9 cellular contexts compared by ENCODE assay signal in the genomic region with DNA sequence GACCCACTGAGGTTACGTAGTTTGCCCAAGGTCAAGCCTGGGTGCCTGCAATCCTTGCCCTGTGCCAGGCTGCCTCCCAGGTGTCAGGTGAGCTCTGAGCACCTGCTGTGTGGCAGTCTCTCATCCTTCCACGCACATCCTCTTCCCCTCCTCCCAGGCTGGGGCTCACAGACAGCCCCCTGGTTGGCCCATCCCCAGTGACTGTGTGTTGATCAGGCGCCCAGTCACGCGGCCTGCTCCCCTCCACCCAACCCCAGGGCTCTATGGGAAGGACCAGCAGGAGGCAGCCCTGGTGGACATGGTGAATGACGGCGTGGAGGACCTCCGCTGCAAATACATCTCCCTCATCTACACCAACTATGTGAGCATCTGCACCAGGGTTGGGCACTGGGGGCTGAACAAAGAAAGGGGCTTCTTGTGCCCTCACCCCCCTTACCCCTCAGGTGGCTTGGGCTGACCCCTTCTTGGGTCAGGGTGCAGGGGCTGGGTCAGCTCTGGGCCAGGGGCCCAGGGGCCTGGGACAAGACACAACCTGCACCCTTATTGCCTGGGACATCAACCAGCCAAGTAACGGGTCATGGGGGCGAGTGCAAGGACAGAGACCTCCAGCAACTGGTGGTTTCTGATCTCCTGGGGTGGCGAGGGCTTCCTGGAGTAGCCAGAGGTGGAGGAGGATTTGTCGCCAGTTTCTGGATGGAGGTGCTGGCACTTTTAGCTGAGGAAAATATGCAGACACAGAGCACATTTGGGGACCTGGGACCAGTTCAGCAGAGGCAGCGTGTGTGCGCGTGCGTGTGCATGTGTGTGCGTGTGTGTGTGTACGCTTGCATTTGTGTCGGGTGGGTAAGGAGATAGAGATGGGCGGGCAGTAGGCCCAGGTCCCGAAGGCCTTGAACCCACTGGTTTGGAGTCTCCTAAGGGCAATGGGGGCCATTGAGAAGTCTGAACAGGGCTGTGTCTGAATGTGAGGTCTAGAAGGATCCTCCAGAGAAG. TPM values are rescaled to one million over a fixed set of nuclear protein-coding genes. Genes with fewer than 3 reads are reported as not detected.
DNase-seq lines count a peak whose midpoint lies in the region; FAIRE-seq and TF ChIP-seq lines count a peak whose summit lies in the region.
"Had no signal": no experiment of that assay in that cellular context is flagged by ENCODE, and none has a peak within 500 bp of the region (broad histone marks: within the 10 kb centered on the region; RNA-seq: fewer than 3 reads in every experiment).

No MANE protein-coding gene starts in this region.

- TSS peak; percentile 44 for BruUV-seq in A673 (replicated peaks; lab: Mats Ljungman, UMichigan)

- no peak for FAIRE-seq in RCC 7860 (lab: Jason Lieb, UNC)

- POLR2A ChIA-PET in A673 (lab: Charles Lee; ENCODE audit: low non-redundant PET): interaction anchor here (0.5 kb wide), 1 partner anchor 1208 kb away, joined by 5 read pairs; no protein-coding TSS in a partner anchor

- peaks cover 30% of the 10 kb centered on the region for H3K4me1 ChIP-seq in A673 (ENCODE audit: insufficient read depth, low read length, poor library complexity, severe bottlenecking)
- peaks cover 3 to 5% of the 10 kb centered on the region in 2 donors for H3K4me1 ChIP-seq in breast epithelium
- H3K4me1 ChIP-seq in mucosa of stomach (ENCODE audit: control insufficient read depth, insufficient read depth, low read length): peaks cover 41% of the 10 kb centered on the region

- intact Hi-C loops in A673 (cut with micrococcal nuclease; ENCODE audit: unreplicated experiment) (no loop called here), breast epithelium (cut with DNase I; ENCODE audit: low total_unique reads) (no loop called here)

- H3K27me3 ChIP-seq in A673 (replicated peaks; ENCODE audit: insufficient read depth, low read depth, low read length, poor library complexity) (no peaks in the 10 kb centered on the region), HL-60 (ENCODE audit: insufficient read depth, poor library complexity, severe bottlenecking) (no peaks in the 10 kb centered on the region), breast epithelium (no peaks in the 10 kb centered on the region), mucosa of stomach (ENCODE audit: control insufficient read depth, insufficient read depth, low read length) (no peaks in the 10 kb centered on the region)

- CTCF ChIA-PET in A673 (lab: Charles Lee): no interaction called here

- H3K27ac ChIP-seq in A673 (ENCODE audit: low read depth, low read length, poor library complexity, severe bottlenecking) (peak overlapping the region; percentile 90), HL-60 (replicated peaks) (no peak overlapping the region; the same call in 1 of the 2 replicates), breast epithelium (peak overlapping the region; percentile 98 to 100)

- no peak for TF ChIP-seq CTCF in A673 (conservative IDR thresholded peaks at IDR 0.05; ENCODE audit: low read depth, low read length)
- no peak for TF ChIP-seq CTCF in HL-60 (IDR thresholded peaks at IDR 0.05; ENCODE audit: insufficient read depth, low read length)
- no peak for TF ChIP-seq CTCF in breast epithelium (IDR thresholded peaks at IDR 0.05)

- peaks cover 37% of the 10 kb centered on the region for H3K36me3 ChIP-seq in A673 (ENCODE audit: insufficient read depth, low read length, poor library complexity, severe bottlenecking)
- H3K36me3 ChIP-seq in breast epithelium: no peaks in the 10 kb centered on the region
- H3K36me3 ChIP-seq in mucosa of stomach (ENCODE audit: control insufficient read depth, insufficient read depth, low read length): peaks cover 18% of the 10 kb centered on the region

- H3K9me3 ChIP-seq in A673 (ENCODE audit: low read depth, low read length, poor library complexity, severe bottlenecking) (no peaks in the 10 kb centered on the region), breast epithelium (no peaks in the 10 kb centered on the region), mucosa of stomach (ENCODE audit: control insufficient read depth, low read length) (no peaks in the 10 kb centered on the region)

- H3K9ac ChIP-seq in mucosa of stomach (ENCODE audit: low read length): peak overlapping the region; percentile 98

- TF ChIP-seq POLR2A in breast epithelium (IDR thresholded peaks at IDR 0.05): no peak

- H3K4me3 ChIP-seq in A673 (ENCODE audit: low read depth, low read length, poor library complexity, severe bottlenecking) (peak overlapping the region; percentile 70), HL-60 (replicated peaks; ENCODE audit: insufficient read depth, low read length) (peak overlapping the region; percentile 55; the same call in 1 of the 2 replicates), breast epithelium (peak overlapping the region; percentile 69 to 99 (median 78)), mucosa of stomach (ENCODE audit: low read length) (peak overlapping the region; percentile 84)

- DNase-seq in A673 (ENCODE audit: low spot score) (no peak), HL-60 (ENCODE audit: low read depth in 1 of 2, low spot score in 1 of 2) (no peak), breast epithelium (ENCODE audit: low spot score in 2 of 2) (no peak), RCC 7860 (ENCODE audit: low spot score) (no peak), midbrain (lab: John Stamatoyannopoulos, UW) (no peak)
- no peak for DNase-seq in activated effector memory CD4-positive, alpha-beta T cell treated with Interleukin-2 at 50 U/mL for 16 hours
- no peak for DNase-seq in central memory CD4-positive, alpha-beta T cell
- DNase-seq: NCI-H774 had no signal

RNA-seq across cellular contexts. Expression of a gene that starts 1.6 kb away (rescaled TPM):
- total RNA-seq in A673 (2021) (1,211 and 1,270 TPM in 2 replicates), breast epithelium (1,000 to 10,000 TPM in 2 of 3 donors, 100 to 1,000 TPM in 1; 552 to 1,029 (median 1,013) TPM)

RNA-seq across cellular contexts. Expression of a gene that starts 21.6 kb away (rescaled TPM):
- total RNA-seq in A673 (2021) (250 and 275 TPM in 2 replicates), breast epithelium (100 to 1,000 TPM; 159 to 222 (median 186) TPM)

RNA-seq across cellular contexts. Expression of a gene that starts 44.6 kb away (rescaled TPM):
- total RNA-seq in A673 (2021) (3.4 and 4.7 TPM in 2 replicates), breast epithelium (10 to 100 TPM in 2 of 3 donors, 1 to 10 TPM in 1; 9.7 to 15.1 (median 12.0) TPM)

RNA-seq across cellular contexts. Expression of a gene that starts 54.4 kb away (rescaled TPM):
- not detected in 2 replicates for total RNA-seq in A673 (2021)
- not detected for total RNA-seq in breast epithelium
